ENCODE assay signal across 1 cellular context in genomic region chr7:46755120-46756034, GRCh38.
TF ChIP-seq lines count a peak whose summit lies in the region.

No MANE protein-coding gene starts in this region.

TF ChIP-seq in SK-N-SH treated with all-trans-retinoic acid at 6 μM for 48 hours, 23 proteins besides CTCF, POLR2A, EP300 and RAD21 (continued from another document):
- TF ChIP-seq PPARA (CRISPR knock-in tag; IDR thresholded peaks at IDR 0.05; ENCODE audit: borderline replicate concordance) (no peak), CSDC2 (CRISPR knock-in tag; IDR thresholded peaks at IDR 0.05) (no peak), CREB5 (CRISPR knock-in tag; IDR thresholded peaks at IDR 0.05; ENCODE audit: low read depth) (no peak), TOX (CRISPR knock-in tag; IDR thresholded peaks at IDR 0.05; ENCODE audit: borderline replicate concordance) (no peak), ZFP30 (CRISPR knock-in tag; IDR thresholded peaks at IDR 0.05) (no peak)
- TF ChIP-seq, protein P1, sequence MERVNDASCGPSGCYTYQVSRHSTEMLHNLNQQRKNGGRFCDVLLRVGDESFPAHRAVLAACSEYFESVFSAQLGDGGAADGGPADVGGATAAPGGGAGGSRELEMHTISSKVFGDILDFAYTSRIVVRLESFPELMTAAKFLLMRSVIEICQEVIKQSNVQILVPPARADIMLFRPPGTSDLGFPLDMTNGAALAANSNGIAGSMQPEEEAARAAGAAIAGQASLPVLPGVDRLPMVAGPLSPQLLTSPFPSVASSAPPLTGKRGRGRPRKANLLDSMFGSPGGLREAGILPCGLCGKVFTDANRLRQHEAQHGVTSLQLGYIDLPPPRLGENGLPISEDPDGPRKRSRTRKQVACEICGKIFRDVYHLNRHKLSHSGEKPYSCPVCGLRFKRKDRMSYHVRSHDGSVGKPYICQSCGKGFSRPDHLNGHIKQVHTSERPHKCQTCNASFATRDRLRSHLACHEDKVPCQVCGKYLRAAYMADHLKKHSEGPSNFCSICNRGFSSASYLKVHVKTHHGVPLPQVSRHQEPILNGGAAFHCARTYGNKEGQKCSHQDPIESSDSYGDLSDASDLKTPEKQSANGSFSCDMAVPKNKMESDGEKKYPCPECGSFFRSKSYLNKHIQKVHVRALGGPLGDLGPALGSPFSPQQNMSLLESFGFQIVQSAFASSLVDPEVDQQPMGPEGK (CRISPR knock-in tag; IDR thresholded peaks at IDR 0.05; ENCODE audit: borderline replicate concordance): no peak
